ENCODE assay signal across 12 cellular contexts in genomic region chr16:919658-920631, GRCh38. TPM values are rescaled to one million over a fixed set of nuclear protein-coding genes. Genes with fewer than 3 reads are reported as not detected.
DNase-seq lines count a peak whose midpoint lies in the region; TF ChIP-seq lines count a peak whose summit lies in the region.
"Had no signal": no experiment of that assay in that cellular context is flagged by ENCODE, and none has a peak within 500 bp of the region (broad histone marks: within the 10 kb centered on the region; RNA-seq: fewer than 3 reads in every experiment).

No MANE protein-coding gene starts in this region.

- no peak overlapping the region for H3K4me2 ChIP-seq in H9 (ENCODE audit: insufficient read depth, insufficient read length, low read length)

- CTCF ChIA-PET in activated naive CD4-positive, alpha-beta T cell treated with anti-CD3 and anti-CD28 coated beads for 36 hours (lab: Charles Lee), result no interaction called here

- H3K9me3 ChIP-seq in H9 (ENCODE audit: control insufficient read depth, low read depth, low read length), result no peaks in the 10 kb centered on the region
- no peaks in the 10 kb centered on the region for H3K9me3 ChIP-seq in mucosa of rectum (ENCODE audit: control insufficient read depth in 2 of 2, low read length in 2 of 2)

- peak overlapping the region; percentile 22 to 65 (median 24); a peak in 3 of 7 replicates for H3K27ac Mint-ChIP-seq in H9
- no peak overlapping the region for H3K27ac Mint-ChIP-seq in activated naive CD4-positive, alpha-beta T cell treated with anti-CD3 and anti-CD28 coated beads for 36 hours

- peaks cover 9 to 17% (median 9%) of the 10 kb centered on the region in 3 experiments for H3K36me3 Mint-ChIP-seq in H9 (ENCODE audit: insufficient read depth in 1 of 3, low read depth in 3 of 3)
- peaks cover 6% of the 10 kb centered on the region for H3K36me3 Mint-ChIP-seq in activated naive CD4-positive, alpha-beta T cell treated with anti-CD3 and anti-CD28 coated beads for 36 hours (ENCODE audit: low read depth)

- no peaks in the 10 kb centered on the region for H3K23me2 ChIP-seq in H9 (ENCODE audit: insufficient read length, low read depth, low read length, poor library complexity, severe bottlenecking)

- H4K8ac ChIP-seq in H9 (replicated peaks; ENCODE audit: insufficient read length, low read depth, low read length), result no peak overlapping the region

- peaks cover 0 to 6% of the 10 kb centered on the region in 2 donors for H3K36me3 ChIP-seq in mucosa of rectum (ENCODE audit: control insufficient read depth in 2 of 2, insufficient read depth in 2 of 2, low read length in 2 of 2)

- H3K27ac ChIP-seq in H9 (ENCODE audit: insufficient read length, low read depth, low read length), result no peak overlapping the region
- peak overlapping the region; percentile 41 to 56 for H3K27ac ChIP-seq in mucosa of rectum (ENCODE audit: low read depth in 2 of 2, low read length in 2 of 2)

- no peak overlapping the region for H3K23ac ChIP-seq in H9 (ENCODE audit: insufficient read length, low read depth, low read length)

- H3K9ac ChIP-seq in H9 (ENCODE audit: extremely low read depth, insufficient read length, low read length) (no peak overlapping the region), mucosa of rectum (ENCODE audit: low read depth in 1 of 2, low read length in 2 of 2) (no peak overlapping the region)

- no peak overlapping the region for H2BK120ac ChIP-seq in H9 (ENCODE audit: low read depth, low read length, poor library complexity, severe bottlenecking)

- H2BK12ac ChIP-seq in H9 (ENCODE audit: insufficient read length, low read depth, low read length), result no peak overlapping the region

- H3K4me3 Mint-ChIP-seq in H9, result no peak overlapping the region
- no peak overlapping the region for H3K4me3 Mint-ChIP-seq in activated naive CD4-positive, alpha-beta T cell treated with anti-CD3 and anti-CD28 coated beads for 36 hours
- H3K4me3 Mint-ChIP-seq: central memory CD8-positive, alpha-beta T cell had no signal

- no peaks in the 10 kb centered on the region for H3K79me2 ChIP-seq in H9 (ENCODE audit: insufficient read depth, low read length)

- no peaks in the 10 kb centered on the region; the same call in 1 of the 2 replicates for H3K27me3 Mint-ChIP-seq in H9 (ENCODE audit: low read depth)
- H3K27me3 Mint-ChIP-seq in activated naive CD4-positive, alpha-beta T cell treated with anti-CD3 and anti-CD28 coated beads for 36 hours (ENCODE audit: low read depth), result no peaks in the 10 kb centered on the region
- H3K27me3 Mint-ChIP-seq: central memory CD8-positive, alpha-beta T cell had no signal

- no peak overlapping the region for H3K4ac ChIP-seq in H9 (ENCODE audit: low read depth, low read length)

- H2AK5ac ChIP-seq in H9 (ENCODE audit: insufficient read length, low read length), result no peak overlapping the region

- no peak overlapping the region for H4K91ac ChIP-seq in H9 (ENCODE audit: insufficient read length, low read depth, low read length)

- H2BK5ac ChIP-seq in H9 (ENCODE audit: insufficient read length, low read length), result no peak overlapping the region

- no peak overlapping the region for H2BK15ac ChIP-seq in H9 (ENCODE audit: low read depth, low read length)

- peaks cover 14 to 26% of the 10 kb centered on the region in 2 experiments for H3K9me3 Mint-ChIP-seq in H9
- H3K9me3 Mint-ChIP-seq in activated naive CD4-positive, alpha-beta T cell treated with anti-CD3 and anti-CD28 coated beads for 36 hours, result peaks cover 2% of the 10 kb centered on the region
- H3K9me3 Mint-ChIP-seq: central memory CD8-positive, alpha-beta T cell had no signal

- intact Hi-C loops in activated naive CD4-positive, alpha-beta T cell treated with anti-CD3 and anti-CD28 coated beads for 36 hours (cut with micrococcal nuclease), result no loop called here

- no peak overlapping the region for H3K56ac ChIP-seq in H9 (ENCODE audit: insufficient read length, low read depth, low read length)

- no peak overlapping the region for H3T11ph ChIP-seq in H9 (ENCODE audit: low read length)

- H2AFZ ChIP-seq in H9 (ENCODE audit: low read length), result no peak overlapping the region

- no peaks in the 10 kb centered on the region for H3K4me1 ChIP-seq in H9 (ENCODE audit: insufficient read depth, low read length)
- peaks cover 0 to 4% of the 10 kb centered on the region in 2 donors for H3K4me1 ChIP-seq in mucosa of rectum (ENCODE audit: control insufficient read depth in 2 of 2, insufficient read depth in 2 of 2, low read length in 2 of 2)

- H3K4me3 ChIP-seq in mucosa of rectum (ENCODE audit: low read length in 2 of 2), result no peak overlapping the region

- no peaks in the 10 kb centered on the region for H4K20me1 ChIP-seq in H9 (ENCODE audit: control insufficient read depth, insufficient read depth, insufficient read length)

- DNase-seq in H9, result no peak
- peak; percentile 34 for DNase-seq in fibroblast of gingiva (ENCODE audit: low read depth)
- DNase-seq in superior temporal gyrus (ENCODE audit: extremely low spot score), result peak; percentile 41
- DNase-seq in activated naive CD4-positive, alpha-beta T cell treated with anti-CD3 and anti-CD28 coated beads for 36 hours, result no peak
- no peak for DNase-seq in cerebellar nuclear complex (lab: John Stamatoyannopoulos, UW)
- no peak for DNase-seq in NCI-H446 treated with DMSO at 0.1 percent for 48 hours (lab: John Stamatoyannopoulos, UW)
- no peak for DNase-seq in NCI-H2196 treated with DMSO at 0.1 percent for 48 hours (lab: John Stamatoyannopoulos, UW; ENCODE audit: unreplicated experiment)
- DNase-seq: GOT3, NCI-H774, SW 1271 had no signal

- H3K18ac ChIP-seq in H9 (ENCODE audit: insufficient read length, low read depth, low read length), result no peak overlapping the region

- no peak for TF ChIP-seq CTCF in H9 (conservative IDR thresholded peaks at IDR 0.05)

- no peak overlapping the region for H2BK20ac ChIP-seq in H9 (ENCODE audit: low read depth, low read length, poor library complexity, severe bottlenecking)

- H4K5ac ChIP-seq in H9 (ENCODE audit: insufficient read length, low read depth, low read length), result no peak overlapping the region

- H3K14ac ChIP-seq in H9 (ENCODE audit: insufficient read depth, low read length), result peak overlapping the region; percentile 31; the same call in 1 of the 2 replicates

- no peaks in the 10 kb centered on the region for H3K27me3 ChIP-seq in H9 (ENCODE audit: insufficient read depth, low read length)
- H3K27me3 ChIP-seq in mucosa of rectum (ENCODE audit: control insufficient read depth in 2 of 2, insufficient read depth in 2 of 2, low read length in 2 of 2), result no peaks in the 10 kb centered on the region

- no peaks in the 10 kb centered on the region for H3K79me1 ChIP-seq in H9 (ENCODE audit: insufficient read depth, low read depth, low read length, poor library complexity, severe bottlenecking)

- no CpG with 5 or more reads among the region's 37 CpGs for WGBS in H9 (ENCODE audit: extremely low coverage, insufficient read length, low lambda C conversion rate)

- peaks cover 3 to 5% of the 10 kb centered on the region in 2 experiments; a peak in 3 of 4 replicates for H3K4me1 Mint-ChIP-seq in H9
- H3K4me1 Mint-ChIP-seq in activated naive CD4-positive, alpha-beta T cell treated with anti-CD3 and anti-CD28 coated beads for 36 hours (ENCODE audit: low read depth), result no peaks in the 10 kb centered on the region

RNA-seq across cellular contexts. Expression of gene LMF1, which starts 50.8 kb away (rescaled TPM):
- 7.1 and 7.8 TPM in 2 replicates for total RNA-seq in H9 (2021)
- 10 to 100 TPM; 11.5 to 12.3 TPM for total RNA-seq in activated naive CD4-positive, alpha-beta T cell treated with anti-CD3 and anti-CD28 coated beads for 36 hours

Comparison
In these comparisons a context has a peak if more than half of its experiments do, and no peak if none do; other contexts are left out.
1. DNase-seq: peak in fibroblast of gingiva (single experiment) and superior temporal gyrus (single experiment); none in H9 (single experiment), activated naive CD4-positive, alpha-beta T cell treated with anti-CD3 and anti-CD28 coated beads for 36 hours (single experiment), cerebellar nuclear complex (0 of 2), NCI-H446 treated with DMSO at 0.1 percent for 48 hours (single experiment) and NCI-H2196 treated with DMSO at 0.1 percent for 48 hours (single experiment).